Comparison of ENCODE assay signal across 18 cellular contexts in the genomic region with DNA sequence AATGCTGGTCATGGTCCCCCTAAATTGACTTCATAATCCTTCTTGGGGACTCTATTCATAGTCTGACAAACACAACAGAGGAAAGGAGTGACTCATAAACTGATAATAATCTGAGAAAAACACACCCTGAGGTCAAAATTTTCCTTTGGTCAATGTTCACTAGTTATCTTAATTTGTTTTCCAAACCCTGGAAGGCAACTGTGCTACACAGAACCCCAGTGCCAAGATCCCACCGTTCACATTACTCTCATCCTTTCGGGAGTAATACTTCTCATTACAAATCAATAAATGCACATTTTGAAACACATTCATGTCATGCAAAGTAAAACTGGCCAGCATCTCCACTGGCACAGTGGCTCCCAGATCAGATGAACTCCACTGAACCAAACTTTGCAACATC. TPM values are rescaled to one million over a fixed set of nuclear protein-coding genes. Genes with fewer than 3 reads are reported as not detected.
DNase-seq lines count a peak whose midpoint lies in the region; ATAC-seq lines count a peak whose summit lies in the region.
"Had no signal": no experiment of that assay in that cellular context is flagged by ENCODE, and none has a peak within 500 bp of the region (broad histone marks: within the 10 kb centered on the region; RNA-seq: fewer than 3 reads in every experiment).

No MANE protein-coding gene starts in this region.

- H2BK5ac ChIP-seq in mesenchymal stem cell (ENCODE audit: low read depth, low read length, poor library complexity, severe bottlenecking): no peak overlapping the region

- H4K8ac ChIP-seq in mesenchymal stem cell (ENCODE audit: low read length): no peak overlapping the region

- H3K36me3 ChIP-seq in mesenchymal stem cell (ENCODE audit: control insufficient read depth in 1 of 2, insufficient read depth in 2 of 2, low read depth in 1 of 2, low read length in 2 of 2): peaks cover 27 to 64% of the 10 kb centered on the region in 2 experiments

- H3K14ac ChIP-seq in mesenchymal stem cell (ENCODE audit: low read length in 2 of 2): no peak overlapping the region

- no peak overlapping the region for H3K4me3 ChIP-seq in mesenchymal stem cell (ENCODE audit: insufficient read depth in 1 of 2, low read depth in 1 of 2, low read length in 2 of 2)
- H3K4me3 ChIP-seq: lung had no signal

- no peak for DNase-seq in activated naive CD8-positive, alpha-beta T cell treated with anti-CD3 and anti-CD28 coated beads, Interleukin-2, amount 50 U/mL, for 24 hours
- DNase-seq in activated naive CD8-positive, alpha-beta T cell treated with anti-CD3 and anti-CD28 coated beads for 36 hours: no peak
- DNase-seq in M059J (ENCODE audit: low read depth) (peak; percentile 73), amniotic epithelial cell (ENCODE audit: low read depth) (peak; percentile 4), mesenchymal stem cell (peak; percentile 28)
- DNase-seq: activated gamma-delta T cell treated with Interleukin-2 at 50 U/mL for 16 hours; AML-193; DND-41; naive thymus-derived CD8-positive, alpha-beta T cell; NCI-H1436; NCI-H774; posterior cingulate gyrus; stimulated activated CD4-positive, alpha-beta T cell treated with anti-CD3 and anti-CD28 coated beads, Interleukin-4, amount 100 ng/mL, for 1 hour; WERI-Rb-1 had no signal

- ATAC-seq in activated naive CD8-positive, alpha-beta T cell treated with anti-CD3 and anti-CD28 coated beads, Interleukin-2, amount 50 U/mL, for 24 hours: peak; percentile 43
- ATAC-seq in GM21390 (IDR thresholded peaks at IDR 0.05; ENCODE audit: unreplicated experiment): no peak
- no peak for ATAC-seq in HG03571 (IDR thresholded peaks at IDR 0.05; ENCODE audit: unreplicated experiment)
- no peak for ATAC-seq in GM18519 (IDR thresholded peaks at IDR 0.05; ENCODE audit: low FRiP score, unreplicated experiment)
- ATAC-seq: naive thymus-derived CD8-positive, alpha-beta T cell had no signal

- H3K9ac ChIP-seq in mesenchymal stem cell (ENCODE audit: low read length): peak overlapping the region; percentile 1

- H3K27me3 Mint-ChIP-seq in activated naive CD8-positive, alpha-beta T cell treated with anti-CD3 and anti-CD28 coated beads, Interleukin-2, amount 50 U/mL, for 24 hours: no peaks in the 10 kb centered on the region
- no peaks in the 10 kb centered on the region for H3K27me3 Mint-ChIP-seq in activated naive CD8-positive, alpha-beta T cell treated with anti-CD3 and anti-CD28 coated beads for 36 hours
- H3K27me3 Mint-ChIP-seq: naive thymus-derived CD8-positive, alpha-beta T cell had no signal

- H3K18ac ChIP-seq in mesenchymal stem cell (ENCODE audit: low read depth in 1 of 2, low read length in 2 of 2): no peak overlapping the region

- H2BK15ac ChIP-seq in mesenchymal stem cell (ENCODE audit: low read depth, poor library complexity, severe bottlenecking): no peak overlapping the region

- no peak overlapping the region for H3K23ac ChIP-seq in mesenchymal stem cell (ENCODE audit: low read length in 2 of 2)

- peak overlapping the region; percentile 60 for H3K27ac Mint-ChIP-seq in activated naive CD8-positive, alpha-beta T cell treated with anti-CD3 and anti-CD28 coated beads, Interleukin-2, amount 50 U/mL, for 24 hours
- no peak overlapping the region for H3K27ac Mint-ChIP-seq in activated naive CD8-positive, alpha-beta T cell treated with anti-CD3 and anti-CD28 coated beads for 36 hours

- 86% methylated on average over 2 of the region's 2 CpGs for WGBS in mesenchymal stem cell

- H3K36me3 Mint-ChIP-seq in activated naive CD8-positive, alpha-beta T cell treated with anti-CD3 and anti-CD28 coated beads, Interleukin-2, amount 50 U/mL, for 24 hours (ENCODE audit: low read depth): peaks cover 51% of the 10 kb centered on the region
- H3K36me3 Mint-ChIP-seq in activated naive CD8-positive, alpha-beta T cell treated with anti-CD3 and anti-CD28 coated beads for 36 hours: peaks cover 42% of the 10 kb centered on the region

- no peak overlapping the region for H2AK5ac ChIP-seq in mesenchymal stem cell (ENCODE audit: low read length, severe bottlenecking)

- no peaks in the 10 kb centered on the region for H3K9me3 ChIP-seq in mesenchymal stem cell (ENCODE audit: control insufficient read depth, low read length)

- no peak overlapping the region for H3K4ac ChIP-seq in mesenchymal stem cell (ENCODE audit: low read depth in 1 of 2, low read length in 2 of 2)

- H3K4me3 Mint-ChIP-seq in activated naive CD8-positive, alpha-beta T cell treated with anti-CD3 and anti-CD28 coated beads, Interleukin-2, amount 50 U/mL, for 24 hours: no peak overlapping the region
- no peak overlapping the region for H3K4me3 Mint-ChIP-seq in activated naive CD8-positive, alpha-beta T cell treated with anti-CD3 and anti-CD28 coated beads for 36 hours
- H3K4me3 Mint-ChIP-seq: naive thymus-derived CD8-positive, alpha-beta T cell had no signal

- H3K9me3 Mint-ChIP-seq in activated naive CD8-positive, alpha-beta T cell treated with anti-CD3 and anti-CD28 coated beads, Interleukin-2, amount 50 U/mL, for 24 hours: no peaks in the 10 kb centered on the region
- H3K9me3 Mint-ChIP-seq in activated naive CD8-positive, alpha-beta T cell treated with anti-CD3 and anti-CD28 coated beads for 36 hours: no peaks in the 10 kb centered on the region
- H3K9me3 Mint-ChIP-seq: naive thymus-derived CD8-positive, alpha-beta T cell had no signal

- H3K4me1 Mint-ChIP-seq in activated naive CD8-positive, alpha-beta T cell treated with anti-CD3 and anti-CD28 coated beads, Interleukin-2, amount 50 U/mL, for 24 hours: peaks cover 28% of the 10 kb centered on the region
- peaks cover 8% of the 10 kb centered on the region for H3K4me1 Mint-ChIP-seq in activated naive CD8-positive, alpha-beta T cell treated with anti-CD3 and anti-CD28 coated beads for 36 hours

- H2BK12ac ChIP-seq in mesenchymal stem cell (ENCODE audit: low read length in 2 of 2): no peak overlapping the region

- H3K27me3 ChIP-seq in mesenchymal stem cell (ENCODE audit: control insufficient read depth in 1 of 2, insufficient read depth in 1 of 2, low read length in 2 of 2): no peaks in the 10 kb centered on the region

- no peaks in the 10 kb centered on the region for H3K4me1 ChIP-seq in mesenchymal stem cell (ENCODE audit: control insufficient read depth, insufficient read depth, low read depth, low read length)

- H3K79me1 ChIP-seq in mesenchymal stem cell (replicated peaks; ENCODE audit: low read length, poor library complexity, severe bottlenecking): peaks cover 13% of the 10 kb centered on the region

- no peak overlapping the region for H3K4me2 ChIP-seq in mesenchymal stem cell (ENCODE audit: low read length, poor library complexity, severe bottlenecking)

- H4K91ac ChIP-seq in mesenchymal stem cell (ENCODE audit: low read length): no peak overlapping the region

- no peak overlapping the region for H2AFZ ChIP-seq in mesenchymal stem cell (ENCODE audit: low read depth, low read length)

- no peak overlapping the region for H2BK120ac ChIP-seq in mesenchymal stem cell (ENCODE audit: low read depth, low read length)

- H3K27ac ChIP-seq in mesenchymal stem cell (ENCODE audit: low read length, poor library complexity, severe bottlenecking): no peak overlapping the region
- H3K27ac ChIP-seq: WERI-Rb-1 had no signal

RNA-seq across cellular contexts. Expression of a gene that starts 23.2 kb away (rescaled TPM):
- 10 to 100 TPM; 21.6 to 22.4 TPM for total RNA-seq in activated naive CD8-positive, alpha-beta T cell treated with anti-CD3 and anti-CD28 coated beads for 36 hours
- total RNA-seq in M059J (2014; rRNA removed; shearing (Covaris generic)): 14.1 and 17.8 TPM in 2 replicates
- polyA plus RNA-seq in mesenchymal stem cell (2013, experiment 1 of 2): 16.4 TPM
- polyA plus RNA-seq in mesenchymal stem cell (2013, experiment 2 of 2): 16.8 TPM

RNA-seq across cellular contexts. Expression of a gene that starts 23.8 kb away (rescaled TPM):
- total RNA-seq in activated naive CD8-positive, alpha-beta T cell treated with anti-CD3 and anti-CD28 coated beads for 36 hours: 100 to 1,000 TPM; 109 to 115 TPM
- total RNA-seq in M059J (2014; rRNA removed; shearing (Covaris generic)): 19.9 and 36.4 TPM in 2 replicates
- 35.4 TPM for polyA plus RNA-seq in mesenchymal stem cell (2013, experiment 1 of 2)
- 33.7 TPM for polyA plus RNA-seq in mesenchymal stem cell (2013, experiment 2 of 2)

RNA-seq across cellular contexts. Expression of a gene that starts 40.2 kb away (rescaled TPM):
- 10 to 100 TPM; 16.0 to 16.2 TPM for total RNA-seq in activated naive CD8-positive, alpha-beta T cell treated with anti-CD3 and anti-CD28 coated beads for 36 hours
- total RNA-seq in M059J (2014; rRNA removed; shearing (Covaris generic)): 95.9 and 99.5 TPM in 2 replicates
- 73.5 TPM for polyA plus RNA-seq in mesenchymal stem cell (2013, experiment 1 of 2)
- polyA plus RNA-seq in mesenchymal stem cell (2013, experiment 2 of 2): 73.3 TPM

Comparison
In these comparisons a context has a peak if more than half of its experiments do, and no peak if none do; other contexts are left out.
1. DNase-seq: peak in M059J (single experiment), amniotic epithelial cell (single experiment) and mesenchymal stem cell (single experiment); none in activated naive CD8-positive, alpha-beta T cell treated with anti-CD3 and anti-CD28 coated beads, Interleukin-2, amount 50 U/mL, for 24 hours (single experiment) and activated naive CD8-positive, alpha-beta T cell treated with anti-CD3 and anti-CD28 coated beads for 36 hours (single experiment).